ENCODE assay signal across 1 cellular context in genomic region chr1:208350815-208351214, GRCh38.
TF ChIP-seq lines count a peak whose summit lies in the region.

No MANE protein-coding gene starts in this region.

TF ChIP-seq in HepG2, 621 proteins besides CTCF, POLR2A, EP300 and RAD21 (continued from another document):
- TF ChIP-seq ZBTB40 (IDR thresholded peaks at IDR 0.05) (peak; percentile 36; the same call in 1 of the 2 replicates), ZBTB40 (CRISPR knock-in tag; IDR thresholded peaks at IDR 0.05) (no peak)
